8 cellular contexts compared by ENCODE assay signal in the genomic region with DNA sequence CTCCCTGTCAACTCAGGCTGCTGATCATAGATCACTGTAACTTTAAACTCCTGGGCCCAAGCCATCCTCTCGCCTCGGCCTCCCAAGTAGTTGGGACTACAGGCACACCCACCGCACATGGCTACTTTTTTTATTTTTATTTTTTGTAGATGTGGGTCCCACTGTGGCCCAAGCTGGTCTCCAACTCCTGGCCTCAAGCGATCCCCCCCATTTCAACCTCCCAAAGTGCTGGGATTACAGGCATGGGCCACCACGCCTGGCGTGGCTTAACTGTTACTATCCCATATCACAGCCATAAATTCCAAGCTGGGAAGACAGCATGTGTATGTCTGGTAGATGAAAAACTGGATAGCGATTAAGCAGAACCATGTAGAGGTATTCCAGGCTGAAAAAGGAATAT. TPM values are rescaled to one million over a fixed set of nuclear protein-coding genes. Genes with fewer than 3 reads are reported as not detected.
DNase-seq lines count a peak whose midpoint lies in the region; ATAC-seq and TF ChIP-seq lines count a peak whose summit lies in the region.

No MANE protein-coding gene starts in this region.

- peaks cover 28% of the 10 kb centered on the region for H3K9me1 ChIP-seq in IMR-90 (ENCODE audit: insufficient read depth, low read length)

- H3K4me2 ChIP-seq in IMR-90 (ENCODE audit: low read depth, low read length) (peak overlapping the region; percentile 100), mammary epithelial cell (ENCODE audit: insufficient read depth, low read depth, low read length) (peak overlapping the region; percentile 87)

- no peak overlapping the region for H3K56ac ChIP-seq in IMR-90 (ENCODE audit: extremely low read depth, insufficient read depth, low read length)

- H3K27ac ChIP-seq in A673 (ENCODE audit: low read depth, low read length, poor library complexity, severe bottlenecking) (no peak overlapping the region), IMR-90 (ENCODE audit: insufficient read depth, low read length) (no peak overlapping the region), mammary epithelial cell (ENCODE audit: insufficient read depth, low read depth, low read length) (peak overlapping the region; percentile 73), muscle layer of duodenum (ENCODE audit: low read length) (no peak overlapping the region)

- no peak overlapping the region for H4K91ac ChIP-seq in IMR-90 (ENCODE audit: insufficient read depth, low read depth, low read length)

- TF ChIP-seq CTCF in A673 (conservative IDR thresholded peaks at IDR 0.05; ENCODE audit: low read depth, low read length) = no peak
- no peak for TF ChIP-seq CTCF in IMR-90 (conservative IDR thresholded peaks at IDR 0.05; ENCODE audit: low read depth, low read length)
- no peak for TF ChIP-seq CTCF in mammary epithelial cell (conservative IDR thresholded peaks at IDR 0.05 in 1 of 2, IDR thresholded peaks at IDR 0.05 in 1 of 2; ENCODE audit: extremely low read depth in 1 of 2, insufficient read depth in 1 of 2, low read depth in 1 of 2, low read length in 2 of 2)

- H3K27me3 ChIP-seq in A673 (replicated peaks; ENCODE audit: insufficient read depth, low read depth, low read length, poor library complexity) (no peaks in the 10 kb centered on the region), IMR-90 (ENCODE audit: control insufficient read depth, insufficient read depth, low read length) (no peaks in the 10 kb centered on the region), mammary epithelial cell (ENCODE audit: insufficient read depth, low read length) (no peaks in the 10 kb centered on the region), muscle layer of duodenum (ENCODE audit: low read depth, low read length) (no peaks in the 10 kb centered on the region)

- peak overlapping the region; percentile 97 for H3K9ac ChIP-seq in IMR-90 (ENCODE audit: low read depth, low read length)
- peak overlapping the region; percentile 89 for H3K9ac ChIP-seq in mammary epithelial cell (ENCODE audit: insufficient read depth, low read length)

- no peak overlapping the region for H3K18ac ChIP-seq in IMR-90 (ENCODE audit: low read depth, low read length)

- peak overlapping the region; percentile 95 for H3K4me3 ChIP-seq in A673 (ENCODE audit: low read depth, low read length, poor library complexity, severe bottlenecking)
- peak overlapping the region; percentile 97 for H3K4me3 ChIP-seq in IMR-90 (ENCODE audit: insufficient read depth, low read depth, low read length)
- H3K4me3 ChIP-seq in mammary epithelial cell (replicated peaks in 1 of 3; ENCODE audit: insufficient read depth in 1 of 3, low read depth in 2 of 3, low read length in 3 of 3) = peak overlapping the region; percentile 83 to 86 (median 83)
- H3K4me3 ChIP-seq in muscle layer of duodenum (ENCODE audit: low read depth in 1 of 2, low read length in 2 of 2) = peak overlapping the region; percentile 91 to 93

- 0 out of 2 replicates have a peak overlapping the region, but pooled peaks have one; percentile 75 for H3K4ac ChIP-seq in IMR-90 (ENCODE audit: low read depth, low read length)

- no CpG with 5 or more reads among the region's 7 CpGs for WGBS in IMR-90 (ENCODE audit: extremely low coverage in 2 of 2, insufficient read length in 1 of 2), 2 experiments
- WGBS in mammary epithelial cell (ENCODE audit: low coverage, missing lambda C conversion rate) = 60% methylated on average over 7 of the region's 7 CpGs

- H3K9me3 ChIP-seq in A673 (ENCODE audit: low read depth, low read length, poor library complexity, severe bottlenecking) (no peaks in the 10 kb centered on the region), IMR-90 (ENCODE audit: control insufficient read depth, insufficient read depth, low read length) (no peaks in the 10 kb centered on the region), mammary epithelial cell (replicated peaks; ENCODE audit: insufficient read depth, low read length) (no peaks in the 10 kb centered on the region), muscle layer of duodenum (ENCODE audit: control insufficient read depth in 1 of 2, low read length in 2 of 2) (no peaks in the 10 kb centered on the region)

- H4K20me1 ChIP-seq in IMR-90 (ENCODE audit: insufficient read depth, low read length) (peaks cover 27% of the 10 kb centered on the region), mammary epithelial cell (ENCODE audit: insufficient read depth, low read length) (no peaks in the 10 kb centered on the region)

- peak overlapping the region; percentile 65; the same call in 1 of the 2 replicates for H3K14ac ChIP-seq in IMR-90 (replicated peaks; ENCODE audit: low read depth, low read length)

- no TSS peak for BruUV-seq in A673 (replicated peaks; lab: Mats Ljungman, UMichigan)
- BruUV-seq in IMR-90 (replicated peaks; lab: Mats Ljungman, UMichigan) = no TSS peak
- no TSS peak for BruUV-seq in mammary epithelial cell (replicated peaks; lab: Mats Ljungman, UMichigan)

- H2AK9ac ChIP-seq in IMR-90 (replicated peaks; ENCODE audit: low read depth, low read length, poor library complexity) = peak overlapping the region; percentile 89

- CTCF ChIA-PET in A673 (lab: Charles Lee) (no interaction called here), IMR-90 (lab: Yijun Ruan, JAX) (interaction anchor here (2.8 kb wide), 2 partner anchors 16 to 43 kb away, joined by 13 to 17 read pairs; partner anchors contain the start of gene DIAPH1), mammary epithelial cell (lab: Charles Lee; ENCODE audit: low non-redundant PET) (interaction anchor here (1.2 kb wide), 1 partner anchor 43 kb away, joined by 4 read pairs; no protein-coding TSS in a partner anchor)

- H3K23ac ChIP-seq in IMR-90 (ENCODE audit: low read depth, low read length) = peak overlapping the region; percentile 95

- H2BK120ac ChIP-seq in IMR-90 (ENCODE audit: low read depth, low read length) = no peak overlapping the region

- H3K79me1 ChIP-seq in IMR-90 (ENCODE audit: low read depth in 1 of 2, low read length in 2 of 2) = peaks cover 30 to 47% of the 10 kb centered on the region in 2 experiments

- H2BK5ac ChIP-seq in IMR-90 (ENCODE audit: low read depth, low read length, poor library complexity, severe bottlenecking) = no peak overlapping the region

- DNase-seq in A673 (ENCODE audit: low spot score) (no peak), IMR-90 (no peak), mammary epithelial cell (no peak), ureter (ENCODE audit: low spot score) (no peak), nucleus accumbens (lab: John Stamatoyannopoulos, UW) (no peak)

- H3K36me3 ChIP-seq in A673 (ENCODE audit: insufficient read depth, low read length, poor library complexity, severe bottlenecking) (peaks cover 16% of the 10 kb centered on the region), IMR-90 (ENCODE audit: control insufficient read depth, insufficient read depth, low read length) (peaks cover 8% of the 10 kb centered on the region), mammary epithelial cell (ENCODE audit: insufficient read depth, low read length) (peaks cover 9% of the 10 kb centered on the region), muscle layer of duodenum (ENCODE audit: control insufficient read depth in 1 of 2, insufficient read depth in 2 of 2, low read length in 2 of 2) (peaks cover 2 to 8% of the 10 kb centered on the region in 2 donors)

- H2AK5ac ChIP-seq in IMR-90 (ENCODE audit: low read depth, low read length) = no peak overlapping the region

- no peak overlapping the region for H2BK20ac ChIP-seq in IMR-90 (ENCODE audit: low read depth, low read length)

- H3K4me1 ChIP-seq in A673 (ENCODE audit: insufficient read depth, low read length, poor library complexity, severe bottlenecking) (peaks cover 9% of the 10 kb centered on the region), IMR-90 (ENCODE audit: control insufficient read depth, insufficient read depth, low read length) (peaks cover 12% of the 10 kb centered on the region), mammary epithelial cell (ENCODE audit: insufficient read depth, low read length) (peaks cover 25% of the 10 kb centered on the region), muscle layer of duodenum (ENCODE audit: control insufficient read depth in 1 of 2, insufficient read depth in 2 of 2, low read length in 2 of 2) (peaks cover 9 to 27% of the 10 kb centered on the region in 2 donors)

- no peak overlapping the region for H2AFZ ChIP-seq in IMR-90 (replicated peaks; ENCODE audit: low read length, poor library complexity)
- H2AFZ ChIP-seq in mammary epithelial cell (ENCODE audit: low read depth, low read length) = peak overlapping the region; percentile 94

- no peak overlapping the region for H4K5ac ChIP-seq in IMR-90 (ENCODE audit: low read depth, low read length)

- dilution Hi-C loops in IMR-90 (cut with HindIII; ENCODE audit: low sequenced_read_pairs, unreplicated experiment) (no loop called here), mammary epithelial cell (cut with HindIII; ENCODE audit: low sequenced_read_pairs) (no loop called here)

- no peak overlapping the region for H4K8ac ChIP-seq in IMR-90 (ENCODE audit: low read depth in 2 of 2, low read length in 2 of 2)

- intact Hi-C loops in A673 (cut with micrococcal nuclease; ENCODE audit: unreplicated experiment) = no loop called here
- intact Hi-C loops in IMR-90 (cut with micrococcal nuclease) = loop anchor here (2.0 kb wide), 1 partner anchor 43 kb away; no protein-coding TSS in a partner anchor
- intact Hi-C loops in mammary epithelial cell (cut with micrococcal nuclease) = loop anchor here (1.0 kb wide), 2 partner anchors 16 to 31 kb away; no protein-coding TSS in a partner anchor

- POLR2A ChIA-PET in A673 (lab: Charles Lee; ENCODE audit: low non-redundant PET) = no interaction called here
- POLR2A ChIA-PET in IMR-90 (lab: Charles Lee; ENCODE audit: unreplicated experiment) = no interaction called here

- in situ Hi-C loops in IMR-90 (cut with MboI; ENCODE audit: low sequenced_read_pairs) = no loop called here
- in situ Hi-C loops in mammary epithelial cell (cut with MboI; ENCODE audit: low sequenced_read_pairs in 2 of 2) = loop anchor here in 1 of 2 donors (10.0 kb wide), 1 partner anchor 51 kb away; no protein-coding TSS in a partner anchor

- no peak overlapping the region for H2BK15ac ChIP-seq in IMR-90 (ENCODE audit: low read depth, low read length)

- TF ChIP-seq POLR2A in IMR-90 (IDR thresholded peaks at IDR 0.05; ENCODE audit: low read depth, low read length) = no peak

- no peak for TF ChIP-seq RAD21 in IMR-90 (IDR thresholded peaks at IDR 0.05; ENCODE audit: low read length)

- H3K79me2 ChIP-seq in mammary epithelial cell (ENCODE audit: insufficient read depth, low read length) = peaks cover 65% of the 10 kb centered on the region

- no peak for ATAC-seq in IMR-90 (ENCODE audit: low read depth)
- ATAC-seq in GM19452 (IDR thresholded peaks at IDR 0.05; ENCODE audit: unreplicated experiment) = no peak
- no peak for ATAC-seq in HG03520 (IDR thresholded peaks at IDR 0.05; ENCODE audit: unreplicated experiment)

RNA-seq across cellular contexts. Expression of gene HDAC3, which starts 1.0 kb away (rescaled TPM):
- 93.1 and 109 TPM in 2 replicates for total RNA-seq in A673 (2021)
- 71.7 and 84.2 TPM in 2 replicates for total RNA-seq in IMR-90 (2012; rRNA removed)
- polyA plus RNA-seq in IMR-90 (2012; rRNA removed) = 78.6 and 89.7 TPM in 2 replicates
- polyA plus RNA-seq in IMR-90 (2012; cell fraction: cytosol; rRNA removed) = 46.2 and 62.2 TPM in 2 replicates
- 123 and 229 TPM in 2 replicates for polyA plus RNA-seq in IMR-90 (2012; cell fraction: nucleus; rRNA removed; ENCODE audit: low replicate concordance)
- 10 to 100 TPM; 57.7 to 61.5 TPM for total RNA-seq in mammary epithelial cell
- polyA plus RNA-seq in mammary epithelial cell = 84.5 TPM
- polyA minus RNA-seq in mammary epithelial cell = 163 TPM
- total RNA-seq in ureter = 56.0 TPM

RNA-seq across cellular contexts. Expression of gene RELL2, which starts 1.2 kb away (rescaled TPM):
- 4.7 and 6.6 TPM in 2 replicates for total RNA-seq in A673 (2021)
- total RNA-seq in IMR-90 (2012; rRNA removed) = 2.2 TPM in 2 replicates
- polyA plus RNA-seq in IMR-90 (2012; rRNA removed) = 7.6 and 9.1 TPM in 2 replicates
- polyA plus RNA-seq in IMR-90 (2012; cell fraction: cytosol; rRNA removed) = 6.7 and 7.8 TPM in 2 replicates
- 18.2 and 44.0 TPM in 2 replicates for polyA plus RNA-seq in IMR-90 (2012; cell fraction: nucleus; rRNA removed; ENCODE audit: low replicate concordance)
- total RNA-seq in mammary epithelial cell = 10 to 100 TPM in 1 of 2 donors, 1 to 10 TPM in 1; 5.7 to 12.1 TPM
- 11.0 TPM for polyA plus RNA-seq in mammary epithelial cell
- polyA minus RNA-seq in mammary epithelial cell = 14.6 TPM
- 4.4 TPM for total RNA-seq in ureter

RNA-seq across cellular contexts. Expression of gene FCHSD1, which starts 15.6 kb away (rescaled TPM):
- 2.3 and 3.9 TPM in 2 replicates for total RNA-seq in A673 (2021)
- 32.8 and 33.2 TPM in 2 replicates for total RNA-seq in IMR-90 (2012; rRNA removed)
- 58.7 and 62.1 TPM in 2 replicates for polyA plus RNA-seq in IMR-90 (2012; rRNA removed)
- polyA plus RNA-seq in IMR-90 (2012; cell fraction: cytosol; rRNA removed) = 28.5 and 58.9 TPM in 2 replicates
- polyA plus RNA-seq in IMR-90 (2012; cell fraction: nucleus; rRNA removed; ENCODE audit: low replicate concordance) = 598 and 798 TPM in 2 replicates
- total RNA-seq in mammary epithelial cell = 10 to 100 TPM; 23.7 to 32.0 TPM
- 12.3 TPM for polyA plus RNA-seq in mammary epithelial cell
- polyA minus RNA-seq in mammary epithelial cell = 17.2 TPM
- 33.5 TPM for total RNA-seq in ureter

RNA-seq across cellular contexts. Expression of gene DIAPH1, which starts 16.8 kb away (rescaled TPM):
- total RNA-seq in A673 (2021) (105 and 109 TPM in 2 replicates), IMR-90 (2012; rRNA removed) (12.0 and 15.8 TPM in 2 replicates), mammary epithelial cell (100 to 1,000 TPM in 1 of 2 donors, 10 to 100 TPM in 1; 52.0 to 178 TPM), ureter (86.5 TPM)
- polyA plus RNA-seq in IMR-90 (2012; rRNA removed) (30.7 and 37.4 TPM in 2 replicates), mammary epithelial cell (128 TPM)
- polyA plus RNA-seq in IMR-90 (2012; cell fraction: cytosol; rRNA removed) = 16.8 and 22.1 TPM in 2 replicates
- 53.9 and 92.2 TPM in 2 replicates for polyA plus RNA-seq in IMR-90 (2012; cell fraction: nucleus; rRNA removed; ENCODE audit: low replicate concordance)
- 507 TPM for polyA minus RNA-seq in mammary epithelial cell

RNA-seq across cellular contexts. Expression of gene ARAP3, which starts 46.4 kb away (rescaled TPM):
- total RNA-seq in A673 (2021) = 4.1 and 4.6 TPM in 2 replicates
- 1.4 and 2.2 TPM in 2 replicates for total RNA-seq in IMR-90 (2012; rRNA removed)
- polyA plus RNA-seq in IMR-90 (2012; rRNA removed) = 6.6 and 6.9 TPM in 2 replicates
- 3.8 and 4.4 TPM in 2 replicates for polyA plus RNA-seq in IMR-90 (2012; cell fraction: cytosol; rRNA removed)
- 24.9 and 36.4 TPM in 2 replicates for polyA plus RNA-seq in IMR-90 (2012; cell fraction: nucleus; rRNA removed; ENCODE audit: low replicate concordance)
- total RNA-seq in mammary epithelial cell = 10 to 100 TPM in 1 of 2 donors, 1 to 10 TPM in 1; 6.0 to 10.0 TPM
- 6.0 TPM for polyA plus RNA-seq in mammary epithelial cell
- polyA minus RNA-seq in mammary epithelial cell = 18.6 TPM
- 39.2 TPM for total RNA-seq in ureter
